27 cellular contexts compared by ENCODE assay signal in the genomic region with DNA sequence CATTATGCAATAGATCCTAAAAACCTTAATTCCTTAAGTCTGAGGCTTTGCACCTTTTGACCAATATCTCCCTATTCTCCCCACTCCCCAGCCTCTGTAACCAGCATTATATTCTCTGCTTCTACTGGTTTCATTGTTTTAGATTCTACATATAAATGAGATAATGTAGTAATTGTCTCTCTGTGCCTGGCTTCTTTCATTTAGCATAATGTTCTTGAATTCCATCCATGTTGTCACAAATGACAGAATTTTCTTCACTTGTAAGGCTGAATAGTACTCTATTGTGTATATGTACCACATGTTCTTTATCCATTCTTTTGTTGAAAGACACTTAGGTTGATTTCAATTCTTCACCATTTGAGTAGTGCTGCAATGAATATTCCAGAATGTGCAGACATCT.
"Had no signal": no experiment of that assay in that cellular context is flagged by ENCODE, and none has a peak within 500 bp of the region (broad histone marks: within the 10 kb centered on the region; RNA-seq: fewer than 3 reads in every experiment).

No MANE protein-coding gene starts in this region.

- H3K4me3 ChIP-seq: adrenal gland, breast epithelium, K562, SJSA1 had no signal

- H3K27me3 Mint-ChIP-seq: activated naive CD8-positive, alpha-beta T cell treated with anti-CD3 and anti-CD28 coated beads, Interleukin-2, amount 10 ng/mL, durations not matched to agents 7 days and 5 days; T-helper 17 cell had no signal

- H3K27me3 ChIP-seq: breast epithelium, SJSA1 had no signal

- H3K36me3 ChIP-seq: adrenal gland, breast epithelium, SJSA1 had no signal

- H3K36me3 Mint-ChIP-seq: activated naive CD8-positive, alpha-beta T cell treated with anti-CD3 and anti-CD28 coated beads, Interleukin-2, amount 10 ng/mL, durations not matched to agents 7 days and 5 days had no signal

- H3K4me1 ChIP-seq: adrenal gland, breast epithelium, SJSA1 had no signal

- H3K27ac Mint-ChIP-seq: activated CD8-positive, alpha-beta T cell treated with anti-CD3 and anti-CD28 coated beads, Interleukin-2, amount 10 ng/mL, durations not matched to agents 7 days and 5 days; activated naive CD8-positive, alpha-beta T cell treated with anti-CD3 and anti-CD28 coated beads, Interleukin-2, amount 10 ng/mL, durations not matched to agents 7 days and 5 days; T-helper 17 cell; WTC11 had no signal

- DNase-seq: activated CD4-positive, alpha-beta T cell treated with anti-CD3 and anti-CD28 coated beads for 48 hours; activated CD4-positive, alpha-beta T cell treated with anti-CD3 and anti-CD28 coated beads, Interleukin-2, amount 50 U/mL, for 4 hours; activated CD4-positive, CD25-positive, alpha-beta regulatory T cell treated with anti-CD3 and anti-CD28 coated beads, Interleukin-2, amount 50 U/mL, for 72 hours; activated CD8-positive, alpha-beta memory T cell treated with anti-CD3 and anti-CD28 coated beads, Interleukin-2, amount 50 U/mL, for 48 hours; activated CD8-positive, alpha-beta T cell treated with anti-CD3 and anti-CD28 coated beads, Interleukin-2, amount 10 ng/mL, durations not matched to agents 7 days and 5 days; activated naive CD4-positive, alpha-beta T cell treated with anti-CD3 and anti-CD28 coated beads, Interleukin-2, amount 50 U/mL, for 16 hours; activated naive CD8-positive, alpha-beta T cell treated with anti-CD3 and anti-CD28 coated beads, Interleukin-2, amount 10 ng/mL, durations not matched to agents 7 days and 5 days; activated T-cell treated with anti-CD3 and anti-CD28 coated beads, Interleukin-2, amount 50 U/mL, for 1 hour; adrenal gland; aorta; Karpas-422; MM.1S; NCI-H1105; NCI-H1436; NCI-H1694 treated with DMSO at 0.1 percent for 48 hours; NCI-H2029 treated with DMSO at 0.1 percent for 48 hours; NCI-H345; NCI-H510A; NCI-H69; PC-3; SHP77; T-helper 17 cell; T-helper 9 cell had no signal

- H3K27ac ChIP-seq: adrenal gland, breast epithelium, SJSA1 had no signal

- H3K4me3 Mint-ChIP-seq: activated CD8-positive, alpha-beta T cell treated with anti-CD3 and anti-CD28 coated beads, Interleukin-2, amount 10 ng/mL, durations not matched to agents 7 days and 5 days; activated naive CD8-positive, alpha-beta T cell treated with anti-CD3 and anti-CD28 coated beads, Interleukin-2, amount 10 ng/mL, durations not matched to agents 7 days and 5 days; T-helper 17 cell; WTC11 had no signal

- ATAC-seq: activated CD8-positive, alpha-beta T cell treated with anti-CD3 and anti-CD28 coated beads, Interleukin-2, amount 10 ng/mL, durations not matched to agents 7 days and 5 days; K562; PC-3; T-helper 17 cell; WTC11 had no signal

- H3K9me3 ChIP-seq: adrenal gland, breast epithelium, SJSA1 had no signal

- H3K4me1 Mint-ChIP-seq: activated naive CD8-positive, alpha-beta T cell treated with anti-CD3 and anti-CD28 coated beads, Interleukin-2, amount 10 ng/mL, durations not matched to agents 7 days and 5 days; T-helper 17 cell; WTC11 had no signal
